Comparison of ENCODE assay signal across 17 cellular contexts in genomic region chr15:60002528-60003218, GRCh38. TPM values are rescaled to one million over a fixed set of nuclear protein-coding genes. Genes with fewer than 3 reads are reported as not detected.
DNase-seq lines count a peak whose midpoint lies in the region; ATAC-seq and TF ChIP-seq lines count a peak whose summit lies in the region.
"Had no signal": no experiment of that assay in that cellular context is flagged by ENCODE, and none has a peak within 500 bp of the region (broad histone marks: within the 10 kb centered on the region; RNA-seq: fewer than 3 reads in every experiment).

No MANE protein-coding gene starts in this region.

- H3K36me3 ChIP-seq in iPS-15b (ENCODE audit: control insufficient read depth, insufficient read depth, low read length), result no peaks in the 10 kb centered on the region
- H3K36me3 ChIP-seq in left ventricle myocardium inferior, result no peaks in the 10 kb centered on the region
- H3K36me3 ChIP-seq: thyroid gland had no signal

- peaks cover 4% of the 10 kb centered on the region for H3K9me3 Mint-ChIP-seq in activated naive CD4-positive, alpha-beta T cell treated with anti-CD3 and anti-CD28 coated beads, Interleukin-2, amount 10 ng/mL, durations not matched to agents 7 days and 5 days
- H3K9me3 Mint-ChIP-seq in activated naive CD4-positive, alpha-beta T cell treated with anti-CD3 and anti-CD28 coated beads for 36 hours, result no peaks in the 10 kb centered on the region
- peaks cover 3% of the 10 kb centered on the region for H3K9me3 Mint-ChIP-seq in activated CD4-positive, alpha-beta memory T cell treated with anti-CD3 and anti-CD28 coated beads for 36 hours
- no peaks in the 10 kb centered on the region for H3K9me3 Mint-ChIP-seq in stimulated activated naive CD8-positive, alpha-beta T cell treated with anti-CD3 and anti-CD28 coated beads, Interleukin-15, amount 100 ng/mL, for 72 hours

- H3K4me1 Mint-ChIP-seq in activated naive CD4-positive, alpha-beta T cell treated with anti-CD3 and anti-CD28 coated beads, Interleukin-2, amount 10 ng/mL, durations not matched to agents 7 days and 5 days, result peaks cover 83% of the 10 kb centered on the region
- H3K4me1 Mint-ChIP-seq in activated naive CD4-positive, alpha-beta T cell treated with anti-CD3 and anti-CD28 coated beads for 36 hours (ENCODE audit: low read depth), result peaks cover 38% of the 10 kb centered on the region
- peaks cover 62% of the 10 kb centered on the region for H3K4me1 Mint-ChIP-seq in activated CD4-positive, alpha-beta memory T cell treated with anti-CD3 and anti-CD28 coated beads for 36 hours (ENCODE audit: low read depth)
- peaks cover 87% of the 10 kb centered on the region for H3K4me1 Mint-ChIP-seq in stimulated activated naive CD8-positive, alpha-beta T cell treated with anti-CD3 and anti-CD28 coated beads, Interleukin-15, amount 100 ng/mL, for 72 hours

- POLR2A ChIA-PET in activated CD4-positive, alpha-beta memory T cell treated with anti-CD3 and anti-CD28 coated beads for 36 hours (lab: Charles Lee), result interaction anchor here (1.0 kb wide), 1 partner anchor 129 kb away, joined by 3 read pairs; no protein-coding TSS in a partner anchor

- no peak overlapping the region for H3K27ac ChIP-seq in left ventricle myocardium inferior (replicated peaks)
- H3K27ac ChIP-seq: body of pancreas, dorsolateral prefrontal cortex, thyroid gland had no signal

- H3K4me1 ChIP-seq in iPS-15b (ENCODE audit: control insufficient read depth, insufficient read depth, low read length), result peaks cover 23% of the 10 kb centered on the region
- H3K4me1 ChIP-seq in left ventricle myocardium inferior, result peaks cover 31% of the 10 kb centered on the region

- H3K4me3 ChIP-seq in iPS-15b (ENCODE audit: low read depth, low read length), result peak overlapping the region; percentile 75
- no peak overlapping the region for H3K4me3 ChIP-seq in left ventricle myocardium inferior
- H3K4me3 ChIP-seq: body of pancreas, dorsolateral prefrontal cortex, thyroid gland had no signal

- H3K27me3 ChIP-seq in iPS-15b (ENCODE audit: control insufficient read depth, insufficient read depth, low read length) (peaks cover 76% of the 10 kb centered on the region), left ventricle myocardium inferior (ENCODE audit: low read depth) (peaks cover 100% of the 10 kb centered on the region)

- intact Hi-C loops in activated naive CD4-positive, alpha-beta T cell treated with anti-CD3 and anti-CD28 coated beads for 36 hours (cut with micrococcal nuclease), result loop anchor here (10.0 kb wide), 2 partner anchors 468 to 472 kb away; partner anchors contain the start of gene ICE2
- intact Hi-C loops in activated CD4-positive, alpha-beta memory T cell treated with anti-CD3 and anti-CD28 coated beads for 36 hours (cut with micrococcal nuclease), result no loop called here
- intact Hi-C loops in left ventricle myocardium inferior (cut with micrococcal nuclease), result no loop called here

- CTCF ChIA-PET in activated naive CD4-positive, alpha-beta T cell treated with anti-CD3 and anti-CD28 coated beads, Interleukin-2, amount 10 ng/mL, durations not matched to agents 7 days and 5 days (lab: Charles Lee), result interaction anchor here (2.4 kb wide), 1 partner anchor 8 kb away, joined by 10 read pairs; no protein-coding TSS in a partner anchor
- CTCF ChIA-PET in activated naive CD4-positive, alpha-beta T cell treated with anti-CD3 and anti-CD28 coated beads for 36 hours (lab: Charles Lee), result interaction anchor here (0.6 to 1.1 kb wide), 3 partner anchors 85 to 312 kb away, joined by 3 to 4 read pairs (median 4); no protein-coding TSS in a partner anchor
- CTCF ChIA-PET in activated CD4-positive, alpha-beta memory T cell treated with anti-CD3 and anti-CD28 coated beads for 36 hours (lab: Charles Lee), result interaction anchor here (2.0 to 4.4 kb wide), 3 partner anchors 8 to 278 kb away, joined by 5 to 34 read pairs (median 25); no protein-coding TSS in a partner anchor

- peaks cover 94% of the 10 kb centered on the region for H3K27me3 Mint-ChIP-seq in activated naive CD4-positive, alpha-beta T cell treated with anti-CD3 and anti-CD28 coated beads, Interleukin-2, amount 10 ng/mL, durations not matched to agents 7 days and 5 days
- H3K27me3 Mint-ChIP-seq in activated naive CD4-positive, alpha-beta T cell treated with anti-CD3 and anti-CD28 coated beads for 36 hours (ENCODE audit: low read depth), result peaks cover 90% of the 10 kb centered on the region
- H3K27me3 Mint-ChIP-seq in activated CD4-positive, alpha-beta memory T cell treated with anti-CD3 and anti-CD28 coated beads for 36 hours, result peaks cover 91% of the 10 kb centered on the region
- H3K27me3 Mint-ChIP-seq in stimulated activated naive CD8-positive, alpha-beta T cell treated with anti-CD3 and anti-CD28 coated beads, Interleukin-15, amount 100 ng/mL, for 72 hours, result peaks cover 99% of the 10 kb centered on the region

- peaks cover 36% of the 10 kb centered on the region for H3K36me3 Mint-ChIP-seq in activated naive CD4-positive, alpha-beta T cell treated with anti-CD3 and anti-CD28 coated beads, Interleukin-2, amount 10 ng/mL, durations not matched to agents 7 days and 5 days
- H3K36me3 Mint-ChIP-seq in activated naive CD4-positive, alpha-beta T cell treated with anti-CD3 and anti-CD28 coated beads for 36 hours (ENCODE audit: low read depth), result no peaks in the 10 kb centered on the region
- peaks cover 16% of the 10 kb centered on the region for H3K36me3 Mint-ChIP-seq in activated CD4-positive, alpha-beta memory T cell treated with anti-CD3 and anti-CD28 coated beads for 36 hours

- ATAC-seq in stimulated activated naive CD8-positive, alpha-beta T cell treated with anti-CD3 and anti-CD28 coated beads, Interleukin-15, amount 100 ng/mL, for 72 hours, result no peak
- ATAC-seq: body of pancreas had no signal

- no peak overlapping the region for H3K9ac ChIP-seq in iPS-15b (ENCODE audit: low read depth, low read length)

- TF ChIP-seq CTCF in left ventricle myocardium inferior (IDR thresholded peaks at IDR 0.05; ENCODE audit: borderline replicate concordance), result no peak

- DNase-seq in activated naive CD4-positive, alpha-beta T cell treated with anti-CD3 and anti-CD28 coated beads, Interleukin-2, amount 10 ng/mL, durations not matched to agents 7 days and 5 days, result no peak
- no peak for DNase-seq in activated naive CD4-positive, alpha-beta T cell treated with anti-CD3 and anti-CD28 coated beads for 36 hours
- DNase-seq in activated CD4-positive, alpha-beta memory T cell treated with anti-CD3 and anti-CD28 coated beads for 36 hours, result no peak
- no peak for DNase-seq in stimulated activated naive CD8-positive, alpha-beta T cell treated with anti-CD3 and anti-CD28 coated beads, Interleukin-15, amount 100 ng/mL, for 72 hours
- DNase-seq in iPS-NIHi7 (ENCODE audit: extremely low spot score) (no peak), LoVo (ENCODE audit: low spot score) (no peak), left ventricle myocardium inferior (no peak)
- DNase-seq: AML-193, body of pancreas, dorsolateral prefrontal cortex, NCI-H1092, SHP77 treated with DMSO at 0.1 percent for 48 hours, thyroid gland had no signal

- peak overlapping the region; percentile 72 for H3K27ac Mint-ChIP-seq in activated naive CD4-positive, alpha-beta T cell treated with anti-CD3 and anti-CD28 coated beads, Interleukin-2, amount 10 ng/mL, durations not matched to agents 7 days and 5 days
- no peak overlapping the region for H3K27ac Mint-ChIP-seq in activated naive CD4-positive, alpha-beta T cell treated with anti-CD3 and anti-CD28 coated beads for 36 hours
- peak overlapping the region; percentile 57 for H3K27ac Mint-ChIP-seq in activated CD4-positive, alpha-beta memory T cell treated with anti-CD3 and anti-CD28 coated beads for 36 hours
- H3K27ac Mint-ChIP-seq in stimulated activated naive CD8-positive, alpha-beta T cell treated with anti-CD3 and anti-CD28 coated beads, Interleukin-15, amount 100 ng/mL, for 72 hours, result no peak overlapping the region

- H3K9me3 ChIP-seq in iPS-15b (ENCODE audit: control insufficient read depth, insufficient read depth, low read length) (no peaks in the 10 kb centered on the region), left ventricle myocardium inferior (replicated peaks) (no peaks in the 10 kb centered on the region)
- H3K9me3 ChIP-seq: body of pancreas, thyroid gland had no signal

- peak overlapping the region; percentile 49 for H3K4me3 Mint-ChIP-seq in activated naive CD4-positive, alpha-beta T cell treated with anti-CD3 and anti-CD28 coated beads, Interleukin-2, amount 10 ng/mL, durations not matched to agents 7 days and 5 days
- H3K4me3 Mint-ChIP-seq in activated naive CD4-positive, alpha-beta T cell treated with anti-CD3 and anti-CD28 coated beads for 36 hours, result no peak overlapping the region
- peak overlapping the region; percentile 6 for H3K4me3 Mint-ChIP-seq in activated CD4-positive, alpha-beta memory T cell treated with anti-CD3 and anti-CD28 coated beads for 36 hours
- peak overlapping the region; percentile 30 to 33 for H3K4me3 Mint-ChIP-seq in stimulated activated naive CD8-positive, alpha-beta T cell treated with anti-CD3 and anti-CD28 coated beads, Interleukin-15, amount 100 ng/mL, for 72 hours

RNA-seq across cellular contexts. Expression of gene FOXB1, which starts 1.4 kb away (rescaled TPM):
- total RNA-seq in activated naive CD4-positive, alpha-beta T cell treated with anti-CD3 and anti-CD28 coated beads for 36 hours, result not detected
- total RNA-seq in activated CD4-positive, alpha-beta memory T cell treated with anti-CD3 and anti-CD28 coated beads for 36 hours, result 1 to 10 TPM; 1.5 to 2.0 TPM
- not detected for total RNA-seq in left ventricle myocardium inferior
- total RNA-seq: body of pancreas, dorsolateral prefrontal cortex, fibroblast of villous mesenchyme, mesenteric fat pad, posterior vena cava, thyroid gland had no signal

Comparison
In these comparisons a context has a peak if more than half of its experiments do, and no peak if none do; other contexts are left out.
1. H3K27ac Mint-ChIP-seq: peak in activated naive CD4-positive, alpha-beta T cell treated with anti-CD3 and anti-CD28 coated beads, Interleukin-2, amount 10 ng/mL, durations not matched to agents 7 days and 5 days (single experiment) and activated CD4-positive, alpha-beta memory T cell treated with anti-CD3 and anti-CD28 coated beads for 36 hours (single experiment); none in activated naive CD4-positive, alpha-beta T cell treated with anti-CD3 and anti-CD28 coated beads for 36 hours (single experiment) and stimulated activated naive CD8-positive, alpha-beta T cell treated with anti-CD3 and anti-CD28 coated beads, Interleukin-15, amount 100 ng/mL, for 72 hours (0 of 2).